In genomic region chr10:92699518-92700272, GRCh38 we compare ENCODE assay signal across 1 cellular context.
TF ChIP-seq lines count a peak whose summit lies in the region.

No MANE protein-coding gene starts in this region.

TF ChIP-seq in K562, 482 proteins besides CTCF, POLR2A, EP300 and RAD21 (continued from another document and continues in another):
- TF ChIP-seq, protein P1, sequence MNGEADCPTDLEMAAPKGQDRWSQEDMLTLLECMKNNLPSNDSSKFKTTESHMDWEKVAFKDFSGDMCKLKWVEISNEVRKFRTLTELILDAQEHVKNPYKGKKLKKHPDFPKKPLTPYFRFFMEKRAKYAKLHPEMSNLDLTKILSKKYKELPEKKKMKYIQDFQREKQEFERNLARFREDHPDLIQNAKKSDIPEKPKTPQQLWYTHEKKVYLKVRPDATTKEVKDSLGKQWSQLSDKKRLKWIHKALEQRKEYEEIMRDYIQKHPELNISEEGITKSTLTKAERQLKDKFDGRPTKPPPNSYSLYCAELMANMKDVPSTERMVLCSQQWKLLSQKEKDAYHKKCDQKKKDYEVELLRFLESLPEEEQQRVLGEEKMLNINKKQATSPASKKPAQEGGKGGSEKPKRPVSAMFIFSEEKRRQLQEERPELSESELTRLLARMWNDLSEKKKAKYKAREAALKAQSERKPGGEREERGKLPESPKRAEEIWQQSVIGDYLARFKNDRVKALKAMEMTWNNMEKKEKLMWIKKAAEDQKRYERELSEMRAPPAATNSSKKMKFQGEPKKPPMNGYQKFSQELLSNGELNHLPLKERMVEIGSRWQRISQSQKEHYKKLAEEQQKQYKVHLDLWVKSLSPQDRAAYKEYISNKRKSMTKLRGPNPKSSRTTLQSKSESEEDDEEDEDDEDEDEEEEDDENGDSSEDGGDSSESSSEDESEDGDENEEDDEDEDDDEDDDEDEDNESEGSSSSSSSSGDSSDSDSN (IDR thresholded peaks at IDR 0.05; ENCODE audit: borderline replicate concordance in 1 of 2, low read depth in 2 of 2, low read length in 2 of 2) = no peak
- no peak for TF ChIP-seq ZNF121 (CRISPR knock-in tag; conservative IDR thresholded peaks at IDR 0.05)
- no peak for TF ChIP-seq SLC30A9 (CRISPR knock-in tag; IDR thresholded peaks at IDR 0.05)
- TF ChIP-seq MCM7 (IDR thresholded peaks at IDR 0.05) = no peak
- TF ChIP-seq TARDBP (IDR thresholded peaks at IDR 0.05) = no peak
- no peak for TF ChIP-seq ATF1 (CRISPR knock-in tag; IDR thresholded peaks at IDR 0.05)
- TF ChIP-seq ATF1 (tag; IDR thresholded peaks at IDR 0.05) = peak; percentile 38; the same call in 1 of the 2 replicates
- no peak for TF ChIP-seq XRCC3 (IDR thresholded peaks at IDR 0.05)
- TF ChIP-seq ZNF507 (tag; conservative IDR thresholded peaks at IDR 0.05) = no peak
- no peak for TF ChIP-seq CBFA2T3 (IDR thresholded peaks at IDR 0.05)
- TF ChIP-seq ATF7 (IDR thresholded peaks at IDR 0.05) = no peak
- TF ChIP-seq RBFOX2 (IDR thresholded peaks at IDR 0.05; ENCODE audit: low read depth, low read length) = peak; percentile 74
- TF ChIP-seq ZNF133 (CRISPR knock-in tag; IDR thresholded peaks at IDR 0.05) = no peak
- no peak for TF ChIP-seq KAT7 (CRISPR knock-in tag; IDR thresholded peaks at IDR 0.05; ENCODE audit: borderline replicate concordance)
- TF ChIP-seq, protein P2, sequence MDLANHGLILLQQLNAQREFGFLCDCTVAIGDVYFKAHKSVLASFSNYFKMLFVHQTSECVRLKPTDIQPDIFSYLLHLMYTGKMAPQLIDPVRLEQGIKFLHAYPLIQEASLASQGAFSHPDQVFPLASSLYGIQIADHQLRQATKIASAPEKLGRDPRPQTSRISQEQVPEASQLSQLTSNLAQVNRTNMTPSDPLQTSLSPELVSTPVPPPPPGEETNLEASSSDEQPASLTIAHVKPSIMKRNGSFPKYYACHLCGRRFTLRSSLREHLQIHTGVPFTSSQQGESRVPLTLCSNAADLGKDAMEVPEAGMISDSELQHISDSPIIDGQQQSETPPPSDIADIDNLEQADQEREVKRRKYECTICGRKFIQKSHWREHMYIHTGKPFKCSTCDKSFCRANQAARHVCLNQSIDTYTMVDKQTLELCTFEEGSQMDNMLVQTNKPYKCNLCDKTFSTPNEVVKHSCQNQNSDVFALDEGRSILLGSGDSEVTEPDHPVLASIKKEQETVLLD (IDR thresholded peaks at IDR 0.05) = no peak
- TF ChIP-seq, protein P3, sequence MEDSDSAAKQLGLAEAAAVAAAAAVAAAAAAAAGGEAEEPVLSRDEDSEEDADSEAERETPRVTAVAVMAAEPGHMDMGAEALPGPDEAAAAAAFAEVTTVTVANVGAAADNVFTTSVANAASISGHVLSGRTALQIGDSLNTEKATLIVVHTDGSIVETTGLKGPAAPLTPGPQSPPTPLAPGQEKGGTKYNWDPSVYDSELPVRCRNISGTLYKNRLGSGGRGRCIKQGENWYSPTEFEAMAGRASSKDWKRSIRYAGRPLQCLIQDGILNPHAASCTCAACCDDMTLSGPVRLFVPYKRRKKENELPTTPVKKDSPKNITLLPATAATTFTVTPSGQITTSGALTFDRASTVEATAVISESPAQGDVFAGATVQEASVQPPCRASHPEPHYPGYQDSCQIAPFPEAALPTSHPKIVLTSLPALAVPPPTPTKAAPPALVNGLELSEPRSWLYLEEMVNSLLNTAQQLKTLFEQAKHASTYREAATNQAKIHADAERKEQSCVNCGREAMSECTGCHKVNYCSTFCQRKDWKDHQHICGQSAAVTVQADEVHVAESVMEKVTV (CRISPR knock-in tag; IDR thresholded peaks at IDR 0.05) = no peak
- TF ChIP-seq RBM22 (IDR thresholded peaks at IDR 0.05; ENCODE audit: low read depth, low read length, poor library complexity, severe bottlenecking) = no peak
- TF ChIP-seq KLF6 (CRISPR knock-in tag; IDR thresholded peaks at IDR 0.05; ENCODE audit: borderline replicate concordance) = no peak
- TF ChIP-seq, protein P4, sequence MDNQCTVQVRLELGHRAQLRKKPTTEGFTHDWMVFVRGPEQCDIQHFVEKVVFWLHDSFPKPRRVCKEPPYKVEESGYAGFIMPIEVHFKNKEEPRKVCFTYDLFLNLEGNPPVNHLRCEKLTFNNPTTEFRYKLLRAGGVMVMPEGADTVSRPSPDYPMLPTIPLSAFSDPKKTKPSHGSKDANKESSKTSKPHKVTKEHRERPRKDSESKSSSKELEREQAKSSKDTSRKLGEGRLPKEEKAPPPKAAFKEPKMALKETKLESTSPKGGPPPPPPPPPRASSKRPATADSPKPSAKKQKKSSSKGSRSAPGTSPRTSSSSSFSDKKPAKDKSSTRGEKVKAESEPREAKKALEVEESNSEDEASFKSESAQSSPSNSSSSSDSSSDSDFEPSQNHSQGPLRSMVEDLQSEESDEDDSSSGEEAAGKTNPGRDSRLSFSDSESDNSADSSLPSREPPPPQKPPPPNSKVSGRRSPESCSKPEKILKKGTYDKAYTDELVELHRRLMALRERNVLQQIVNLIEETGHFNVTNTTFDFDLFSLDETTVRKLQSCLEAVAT (IDR thresholded peaks at IDR 0.05) = no peak
- no peak for TF ChIP-seq SMAD3 (CRISPR knock-in tag; conservative IDR thresholded peaks at IDR 0.05)
- no peak for TF ChIP-seq NR2C1 (IDR thresholded peaks at IDR 0.05)
- no peak for TF ChIP-seq NR2C1 (tag; IDR thresholded peaks at IDR 0.05)
- no peak for TF ChIP-seq HDAC6 (IDR thresholded peaks at IDR 0.05; ENCODE audit: low read depth, low read length)
- TF ChIP-seq RUNX1 (IDR thresholded peaks at IDR 0.05; ENCODE audit: low read depth) = no peak
- no peak for TF ChIP-seq GTF3C2 (IDR thresholded peaks at IDR 0.05; ENCODE audit: borderline replicate concordance, extremely low read depth, insufficient read length)
- TF ChIP-seq TEAD1 (CRISPR knock-in tag; IDR thresholded peaks at IDR 0.05) = peak in 1 of 2 experiments; percentile 20; a peak in 1 of 4 replicates
- no peak for TF ChIP-seq MAFK (IDR thresholded peaks at IDR 0.05; ENCODE audit: low read length)
- TF ChIP-seq, protein P5, sequence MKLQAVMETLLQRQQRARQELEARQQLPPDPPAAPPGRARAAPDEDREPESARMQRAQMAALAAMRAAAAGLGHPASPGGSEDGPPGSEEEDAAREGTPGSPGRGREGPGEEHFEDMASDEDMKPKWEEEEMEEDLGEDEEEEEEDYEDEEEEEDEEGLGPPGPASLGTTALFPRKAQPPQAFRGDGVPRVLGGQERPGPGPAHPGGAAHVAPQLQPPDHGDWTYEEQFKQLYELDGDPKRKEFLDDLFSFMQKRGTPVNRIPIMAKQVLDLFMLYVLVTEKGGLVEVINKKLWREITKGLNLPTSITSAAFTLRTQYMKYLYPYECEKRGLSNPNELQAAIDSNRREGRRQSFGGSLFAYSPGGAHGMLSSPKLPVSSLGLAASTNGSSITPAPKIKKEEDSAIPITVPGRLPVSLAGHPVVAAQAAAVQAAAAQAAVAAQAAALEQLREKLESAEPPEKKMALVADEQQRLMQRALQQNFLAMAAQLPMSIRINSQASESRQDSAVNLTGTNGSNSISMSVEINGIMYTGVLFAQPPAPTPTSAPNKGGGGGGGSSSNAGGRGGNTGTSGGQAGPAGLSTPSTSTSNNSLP (IDR thresholded peaks at IDR 0.05; ENCODE audit: borderline replicate concordance, low read depth, low read length) = no peak
- TF ChIP-seq PHB (CRISPR knock-in tag; IDR thresholded peaks at IDR 0.05) = no peak
- TF ChIP-seq SRSF7 (optimal IDR thresholded peaks at IDR 0.05; ENCODE audit: low read depth, low read length) = no peak
- TF ChIP-seq ZNF583 (CRISPR knock-in tag; IDR thresholded peaks at IDR 0.05) = no peak
- no peak for TF ChIP-seq ZNF318 (IDR thresholded peaks at IDR 0.05; ENCODE audit: borderline replicate concordance in 1 of 2, low read depth in 1 of 2)
- no peak for TF ChIP-seq TFAM (CRISPR knock-in tag; conservative IDR thresholded peaks at IDR 0.05)
- TF ChIP-seq MEIS2 (IDR thresholded peaks at IDR 0.05; ENCODE audit: partially characterized antibody) = no peak
- TF ChIP-seq WHSC1 (IDR thresholded peaks at IDR 0.05; ENCODE audit: low read length) = no peak
- no peak for TF ChIP-seq ZNF24 (IDR thresholded peaks at IDR 0.05)
- TF ChIP-seq, protein P6, sequence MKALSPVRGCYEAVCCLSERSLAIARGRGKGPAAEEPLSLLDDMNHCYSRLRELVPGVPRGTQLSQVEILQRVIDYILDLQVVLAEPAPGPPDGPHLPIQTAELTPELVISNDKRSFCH (CRISPR knock-in tag; IDR thresholded peaks at IDR 0.05) = no peak
- TF ChIP-seq, protein P6 (tag; IDR thresholded peaks at IDR 0.05) = no peak
- TF ChIP-seq LCOR (CRISPR knock-in tag; IDR thresholded peaks at IDR 0.05) = 0 out of 2 replicates have a peak, but pooled peaks have one; percentile 34
- no peak; the same call in 1 of the 2 replicates for TF ChIP-seq SMARCA4 (IDR thresholded peaks at IDR 0.05)
- no peak for TF ChIP-seq NFATC3 (IDR thresholded peaks at IDR 0.05)
- TF ChIP-seq SMAD4 (CRISPR knock-in tag; conservative IDR thresholded peaks at IDR 0.05) = 0 out of 2 replicates have a peak, but pooled peaks have one; percentile 43
- TF ChIP-seq NUFIP1 (IDR thresholded peaks at IDR 0.05; ENCODE audit: partially characterized antibody) = no peak
- TF ChIP-seq HCFC1 (IDR thresholded peaks at IDR 0.05; ENCODE audit: low read depth, low read length) = no peak
- TF ChIP-seq, protein P7, sequence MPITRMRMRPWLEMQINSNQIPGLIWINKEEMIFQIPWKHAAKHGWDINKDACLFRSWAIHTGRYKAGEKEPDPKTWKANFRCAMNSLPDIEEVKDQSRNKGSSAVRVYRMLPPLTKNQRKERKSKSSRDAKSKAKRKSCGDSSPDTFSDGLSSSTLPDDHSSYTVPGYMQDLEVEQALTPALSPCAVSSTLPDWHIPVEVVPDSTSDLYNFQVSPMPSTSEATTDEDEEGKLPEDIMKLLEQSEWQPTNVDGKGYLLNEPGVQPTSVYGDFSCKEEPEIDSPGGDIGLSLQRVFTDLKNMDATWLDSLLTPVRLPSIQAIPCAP (CRISPR knock-in tag; IDR thresholded peaks at IDR 0.05; ENCODE audit: borderline replicate concordance) = no peak
- no peak for TF ChIP-seq PPARD (CRISPR knock-in tag; IDR thresholded peaks at IDR 0.05)
- no peak for TF ChIP-seq GABPB2 (CRISPR knock-in tag; conservative IDR thresholded peaks at IDR 0.05)
